In the genomic region with DNA sequence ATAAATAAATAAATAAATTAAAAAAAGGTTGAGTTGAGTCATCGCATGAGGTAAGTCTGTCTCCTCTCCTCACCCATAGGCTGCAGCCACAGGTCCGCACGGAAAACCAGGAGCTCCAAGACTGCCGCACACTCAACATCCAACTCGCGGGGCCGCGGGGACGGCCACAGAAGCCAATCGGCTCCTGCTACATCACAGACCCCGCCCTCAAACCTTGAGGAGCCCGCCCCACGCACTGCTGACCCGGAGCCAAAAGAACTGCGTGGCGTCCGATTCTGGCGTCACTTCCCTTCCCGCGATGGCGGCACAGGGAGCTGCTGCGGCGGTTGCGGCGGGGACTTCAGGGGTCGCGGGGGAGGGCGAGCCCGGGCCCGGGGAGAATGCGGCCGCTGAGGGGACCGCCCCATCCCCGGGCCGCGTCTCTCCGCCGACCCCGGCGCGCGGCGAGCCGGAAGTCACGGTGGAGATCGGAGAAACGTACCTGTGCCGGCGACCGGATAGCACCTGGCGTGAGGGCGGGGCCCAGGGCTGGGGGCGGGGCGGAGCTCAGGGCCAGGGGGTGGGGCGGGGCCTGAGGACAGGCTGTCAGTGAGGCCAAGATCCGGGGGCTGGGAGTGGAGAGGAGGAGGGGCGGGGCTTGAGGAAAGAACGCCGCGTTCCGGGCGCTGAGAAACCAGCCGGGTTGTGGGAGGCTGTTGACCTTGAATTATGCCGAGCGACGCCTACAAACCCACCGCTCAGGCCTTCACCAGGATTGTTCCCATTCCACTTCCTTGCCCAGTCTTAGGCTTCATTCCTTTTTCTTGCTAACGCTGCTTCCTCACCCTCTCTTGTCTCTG, we compare ENCODE assay signal across 8 cellular contexts. TPM values are rescaled to one million over a fixed set of nuclear protein-coding genes. Genes with fewer than 3 reads are reported as not detected.
DNase-seq lines count a peak whose midpoint lies in the region; TF ChIP-seq lines count a peak whose summit lies in the region.

A gene (plus strand): TSS at position 281 of the 839 bp plus-strand sequence. CDS start 18 bp downstream, at position 299.

- H3K4me3 Mint-ChIP-seq in neural crest cell: peak within 1 kb of the TSS; percentile 92

- no peaks in the 10 kb centered on the region for H3K27me3 ChIP-seq in HAP-1 (ENCODE audit: low read depth)
- H3K27me3 ChIP-seq in MM.1S (replicated peaks; ENCODE audit: insufficient read depth, low read length): no peaks in the 10 kb centered on the region
- H3K27me3 ChIP-seq in stomach smooth muscle (ENCODE audit: control insufficient read depth in 1 of 2, insufficient read depth in 2 of 2, low read length in 2 of 2): no peaks in the 10 kb centered on the region

- peak within 1 kb of the TSS; percentile 100 for H3K4me2 ChIP-seq in MM.1S (ENCODE audit: low read depth, low read length)

- no peaks in the 10 kb centered on the region for H3F3A ChIP-seq in MM.1S (ENCODE audit: insufficient read depth, low read length)

- peaks cover 3% of the 10 kb centered on the region for H3K36me3 Mint-ChIP-seq in neural crest cell (ENCODE audit: low read depth)

- H3K79me2 ChIP-seq in MM.1S (ENCODE audit: low read length): peaks cover 28% of the 10 kb centered on the region

- H4K20me1 ChIP-seq in MM.1S (ENCODE audit: insufficient read depth, low read length): no peaks in the 10 kb centered on the region

- H2AFZ ChIP-seq in MM.1S (ENCODE audit: low read length): peak within 1 kb of the TSS; percentile 83

- no peaks in the 10 kb centered on the region for H3K9me3 Mint-ChIP-seq in neural crest cell

- H3K27me3 Mint-ChIP-seq in neural crest cell (ENCODE audit: low read depth): no peaks in the 10 kb centered on the region

- H3K4me3 ChIP-seq in HAP-1 (peak within 1 kb of the TSS; percentile 64), MM.1S (ENCODE audit: low read length) (peak within 1 kb of the TSS; percentile 99), fibroblast of villous mesenchyme (ENCODE audit: low read depth, low read length) (peak within 1 kb of the TSS; percentile 82), stomach smooth muscle (ENCODE audit: low read length in 2 of 2) (peak within 1 kb of the TSS; percentile 78 to 84)

- peaks cover 4% of the 10 kb centered on the region; the same call in 1 of the 2 replicates for H3K4me1 ChIP-seq in ES-I3 (ENCODE audit: insufficient read depth, low read length)
- H3K4me1 ChIP-seq in HAP-1: peaks cover 4% of the 10 kb centered on the region
- peaks cover 6% of the 10 kb centered on the region for H3K4me1 ChIP-seq in MM.1S (ENCODE audit: low read length)
- peaks cover 14% of the 10 kb centered on the region for H3K4me1 ChIP-seq in stomach smooth muscle (ENCODE audit: control insufficient read depth, insufficient read depth, low read length)

- peaks cover 22% of the 10 kb centered on the region for H3K36me3 ChIP-seq in ES-I3 (ENCODE audit: insufficient read depth, low read length)
- H3K36me3 ChIP-seq in HAP-1 (replicated peaks): peaks cover 29% of the 10 kb centered on the region
- H3K36me3 ChIP-seq in MM.1S (replicated peaks; ENCODE audit: insufficient read depth, low read length): peaks cover 6% of the 10 kb centered on the region
- H3K36me3 ChIP-seq in stomach smooth muscle (ENCODE audit: control insufficient read depth in 2 of 2, insufficient read depth in 2 of 2, low read length in 2 of 2): peaks cover 24 to 29% of the 10 kb centered on the region in 2 donors

- peak within 1 kb of the TSS; percentile 87 for H3K9ac ChIP-seq in ES-I3 (ENCODE audit: low read depth, low read length)
- H3K9ac ChIP-seq in MM.1S (ENCODE audit: low read length): peak within 1 kb of the TSS; percentile 93
- peak within 1 kb of the TSS; percentile 92 to 98 for H3K9ac ChIP-seq in stomach smooth muscle (ENCODE audit: low read length in 2 of 2)

- H3K27ac ChIP-seq in MM.1S (ENCODE audit: low read length): peak within 1 kb of the TSS; percentile 87
- peak within 1 kb of the TSS; percentile 98 for H3K27ac ChIP-seq in stomach smooth muscle (ENCODE audit: low read length)

- no peak for TF ChIP-seq CTCF in MM.1S (IDR thresholded peaks at IDR 0.05; ENCODE audit: low read length)
- no peak for TF ChIP-seq CTCF in fibroblast of villous mesenchyme (IDR thresholded peaks at IDR 0.05; ENCODE audit: insufficient read depth, low read depth, low read length)
- TF ChIP-seq CTCF in neural crest cell (conservative IDR thresholded peaks at IDR 0.05): no peak

- no peaks in the 10 kb centered on the region for H3K9me3 ChIP-seq in ES-I3 (ENCODE audit: control insufficient read depth, insufficient read depth, low read length)
- H3K9me3 ChIP-seq in HAP-1: no peaks in the 10 kb centered on the region
- no peaks in the 10 kb centered on the region for H3K9me3 ChIP-seq in MM.1S (replicated peaks; ENCODE audit: insufficient read depth, low read length)
- H3K9me3 ChIP-seq in stomach smooth muscle (ENCODE audit: control insufficient read depth in 2 of 2, low read length in 2 of 2): no peaks in the 10 kb centered on the region

- H3K9me2 ChIP-seq in MM.1S (replicated peaks; ENCODE audit: insufficient read depth, low read length): no peaks in the 10 kb centered on the region

- DNase-seq in HAP-1 (ENCODE audit: low spot score in 2 of 2) (peak; percentile 98 to 99), MM.1S (peak; percentile 98), SIG-M5 (lab: John Stamatoyannopoulos, UW) (peak; percentile 89), activated gamma-delta T cell (lab: John Stamatoyannopoulos, UW) (peak; percentile 87), fibroblast of villous mesenchyme (ENCODE audit: low read depth) (peak; percentile 98), neural crest cell (ENCODE audit: low read depth, low spot score) (peak; percentile 93)

- in situ Hi-C loops in HAP-1 (cut with MboI; ENCODE audit: low sequenced_read_pairs): no loop called here

- H3K27ac Mint-ChIP-seq in neural crest cell (ENCODE audit: unreplicated experiment): peak within 1 kb of the TSS; percentile 52

- peaks cover 12% of the 10 kb centered on the region for H3K4me1 Mint-ChIP-seq in neural crest cell

RNA-seq across cellular contexts. Expression of the gene that starts here (rescaled TPM):
- total RNA-seq in fibroblast of villous mesenchyme (23.8 and 24.6 TPM in 2 replicates), neural crest cell (72.6 and 76.9 TPM in 2 replicates)

Comparison
In these comparisons a context has a peak if more than half of its experiments do, and no peak if none do; other contexts are left out.
1. Peak in every context shown above with its lines: DNase-seq, H3K4me3 ChIP-seq and H3K27ac ChIP-seq.